1 cellular context compared by ENCODE assay signal in genomic region chr20:44079968-44080560, GRCh38.
TF ChIP-seq lines count a peak whose summit lies in the region.

No MANE protein-coding gene starts in this region.

TF ChIP-seq in K562, 482 proteins besides CTCF, POLR2A, EP300 and RAD21:
- TF ChIP-seq ZBTB40 (IDR thresholded peaks at IDR 0.05), result no peak
- no peak for TF ChIP-seq ZBTB40 (CRISPR knock-in tag; IDR thresholded peaks at IDR 0.05)
- TF ChIP-seq ZNF316 (IDR thresholded peaks at IDR 0.05), result 0 out of 2 replicates have a peak, but pooled peaks have one; percentile 8
- no peak for TF ChIP-seq EP400 (IDR thresholded peaks at IDR 0.05)
- TF ChIP-seq HDGF (IDR thresholded peaks at IDR 0.05), result no peak
